ENCODE assay signal across 25 cellular contexts in the genomic region with DNA sequence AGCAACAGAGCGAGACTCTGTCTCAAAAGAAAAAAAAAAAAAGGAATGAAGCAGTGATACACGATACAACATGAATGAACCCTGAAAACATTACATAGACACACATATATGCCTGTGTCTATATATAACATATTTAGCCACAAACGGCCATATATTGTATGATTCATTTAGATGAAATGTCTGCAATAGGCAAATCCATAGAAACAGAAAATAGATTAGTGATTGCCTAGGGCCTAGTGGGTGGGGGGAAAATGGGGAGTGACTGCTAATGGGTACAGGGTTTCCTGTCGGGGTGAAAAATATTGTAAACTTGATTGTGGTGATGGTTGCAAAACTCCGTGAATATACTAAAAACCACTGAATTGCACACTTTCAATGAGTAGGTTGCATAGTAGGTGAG. TPM values are rescaled to one million over a fixed set of nuclear protein-coding genes. Genes with fewer than 3 reads are reported as not detected.
DNase-seq lines count a peak whose midpoint lies in the region; ATAC-seq and TF ChIP-seq lines count a peak whose summit lies in the region.
"Had no signal": no experiment of that assay in that cellular context is flagged by ENCODE, and none has a peak within 500 bp of the region (broad histone marks: within the 10 kb centered on the region; RNA-seq: fewer than 3 reads in every experiment).

No MANE protein-coding gene starts in this region.

- H3F3A ChIP-seq in SK-N-SH (replicated peaks; ENCODE audit: insufficient read depth): no peaks in the 10 kb centered on the region

- no peak for DNase-seq in activated T-cell treated with anti-CD3 and anti-CD28 coated beads, Interleukin-2, amount 50 U/mL, for 4 hours
- no peak for DNase-seq in activated T-cell treated with anti-CD3 and anti-CD28 coated beads, Interleukin-2, amount 50 U/mL, for 1 hour
- peak; percentile 87 for DNase-seq in ELR (ENCODE audit: low read depth)
- DNase-seq in NB4 (ENCODE audit: low read depth): peak; percentile 84
- peak; percentile 32 for DNase-seq in astrocyte of the spinal cord (ENCODE audit: low read depth, low spot score)
- DNase-seq in midbrain (lab: John Stamatoyannopoulos, UW): no peak
- DNase-seq in SK-N-SH: no peak
- DNase-seq: activated CD4-positive, alpha-beta T cell treated with anti-CD3 and anti-CD28 coated beads, Interleukin-2, amount 50 U/mL, for 1 hour; activated naive CD4-positive, alpha-beta T cell treated with anti-CD3 and anti-CD28 coated beads, Interleukin-2, amount 10 ng/mL, durations not matched to agents 7 days and 5 days; Calu3; erythroblast; foreskin fibroblast; immature natural killer cell; mucosa of descending colon; NCI-H1417 treated with DMSO at 0.1 percent for 48 hours; NCI-H510A; stimulated activated naive B cell treated with anti-CD40 and anti-IgM and Interleukin-4, amounts not matched to agents 10 μg/mL and 1 μg/mL and 100 μg/mL, for 72 hours; thyroid gland had no signal

- CTCF ChIA-PET in SK-N-SH (lab: Yijun Ruan, JAX): no interaction called here

- no peaks in the 10 kb centered on the region for H3K27me3 ChIP-seq in SK-N-SH (ENCODE audit: insufficient read depth)
- H3K27me3 ChIP-seq: hepatocyte, thyroid gland had no signal

- no peaks in the 10 kb centered on the region; a peak in 1 of 4 replicates for H3K4me1 ChIP-seq in SK-N-SH (ENCODE audit: control insufficient read depth in 1 of 2, insufficient read depth in 2 of 2, low read depth in 1 of 2, low read length in 1 of 2)
- H3K4me1 ChIP-seq: HAP-1 had no signal

- H2AFZ ChIP-seq in SK-N-SH (ENCODE audit: low read depth): no peak overlapping the region
- H2AFZ ChIP-seq: hepatocyte had no signal

- no peaks in the 10 kb centered on the region for H3K9me3 Mint-ChIP-seq in activated T-cell treated with anti-CD3 and anti-CD28 coated beads, Interleukin-2, amount 50 U/mL, for 4 hours
- H3K9me3 Mint-ChIP-seq: activated naive CD4-positive, alpha-beta T cell treated with anti-CD3 and anti-CD28 coated beads, Interleukin-2, amount 10 ng/mL, durations not matched to agents 7 days and 5 days; immature natural killer cell; neural crest cell had no signal

- in situ Hi-C loops in astrocyte of the spinal cord (cut with HindIII; ENCODE audit: low sequenced_read_pairs): no loop called here

- H3K9me3 ChIP-seq in SK-N-SH: no peaks in the 10 kb centered on the region
- H3K9me3 ChIP-seq: HAP-1, mucosa of descending colon, thyroid gland had no signal

- POLR2A ChIA-PET in SK-N-SH (lab: Yijun Ruan, JAX): no interaction called here

- H3K9ac ChIP-seq in SK-N-SH: no peak overlapping the region

- no peaks in the 10 kb centered on the region for H3K9me2 ChIP-seq in SK-N-SH

- 74% methylated on average over 5 of the region's 5 CpGs for WGBS in SK-N-SH (ENCODE audit: low lambda C conversion rate)

- TF ChIP-seq RAD21 in SK-N-SH (IDR thresholded peaks at IDR 0.05; ENCODE audit: low read length): no peak

- H3K36me3 ChIP-seq in SK-N-SH (replicated peaks in 1 of 2; ENCODE audit: control insufficient read depth in 1 of 2, insufficient read depth in 2 of 2, low read length in 1 of 2): no peaks in the 10 kb centered on the region
- H3K36me3 ChIP-seq: HAP-1, thyroid gland had no signal

- TF ChIP-seq CTCF in NB4 (IDR thresholded peaks at IDR 0.05; ENCODE audit: low read depth, low read length) (no peak), astrocyte of the spinal cord (IDR thresholded peaks at IDR 0.05; ENCODE audit: low read depth, low read length) (no peak), SK-N-SH (IDR thresholded peaks at IDR 0.05) (no peak)

- no peaks in the 10 kb centered on the region for H3K79me2 ChIP-seq in SK-N-SH (ENCODE audit: insufficient read depth)
- H3K79me2 ChIP-seq: hepatocyte had no signal

- TF ChIP-seq EP300 in SK-N-SH (IDR thresholded peaks at IDR 0.05; ENCODE audit: borderline replicate concordance in 1 of 2, low read depth in 1 of 2, low read length in 1 of 2): no peak

- H3K27ac ChIP-seq in SK-N-SH (ENCODE audit: low read depth in 2 of 2, low read length in 1 of 2): no peak overlapping the region
- H3K27ac ChIP-seq: C4-2B, hepatocyte, HL-60, thyroid gland had no signal

- H3K4me3 ChIP-seq in NB4 (ENCODE audit: low read depth, low read length) (no peak overlapping the region), astrocyte of the spinal cord (ENCODE audit: low read depth, low read length) (no peak overlapping the region), SK-N-SH (ENCODE audit: low read depth in 2 of 2, low read length in 1 of 2) (no peak overlapping the region)
- H3K4me3 ChIP-seq: HAP-1, hepatocyte, mucosa of descending colon, thyroid gland had no signal

- peaks cover 4% of the 10 kb centered on the region for H3K4me1 Mint-ChIP-seq in activated T-cell treated with anti-CD3 and anti-CD28 coated beads, Interleukin-2, amount 50 U/mL, for 4 hours (ENCODE audit: low read depth)
- H3K4me1 Mint-ChIP-seq: neural crest cell had no signal

- ATAC-seq in activated T-cell treated with anti-CD3 and anti-CD28 coated beads, Interleukin-2, amount 50 U/mL, for 4 hours: peak; percentile 53 to 59
- no peak for ATAC-seq in GM21619 (IDR thresholded peaks at IDR 0.05; ENCODE audit: unreplicated experiment)
- ATAC-seq: mucosa of descending colon; Right ventricle myocardium inferior; stimulated activated naive B cell treated with anti-CD40 and anti-IgM and Interleukin-4, amounts not matched to agents 10 μg/mL and 1 μg/mL and 100 μg/mL, for 72 hours had no signal

- peaks cover 4% of the 10 kb centered on the region for H3K27me3 Mint-ChIP-seq in activated T-cell treated with anti-CD3 and anti-CD28 coated beads, Interleukin-2, amount 50 U/mL, for 4 hours (ENCODE audit: low read depth)

- H3K4me2 ChIP-seq in SK-N-SH: no peak overlapping the region
- H3K4me2 ChIP-seq: hepatocyte had no signal

- H4K20me1 ChIP-seq in SK-N-SH (ENCODE audit: insufficient read depth): no peaks in the 10 kb centered on the region

- no peak overlapping the region for H3K4me3 Mint-ChIP-seq in activated T-cell treated with anti-CD3 and anti-CD28 coated beads, Interleukin-2, amount 50 U/mL, for 4 hours
- H3K4me3 Mint-ChIP-seq: activated naive CD4-positive, alpha-beta T cell treated with anti-CD3 and anti-CD28 coated beads, Interleukin-2, amount 10 ng/mL, durations not matched to agents 7 days and 5 days; immature natural killer cell; neural crest cell; stimulated activated naive B cell treated with anti-CD40 and anti-IgM and Interleukin-4, amounts not matched to agents 10 μg/mL and 1 μg/mL and 100 μg/mL, for 72 hours had no signal

- no peak for TF ChIP-seq POLR2A in NB4 (IDR thresholded peaks at IDR 0.05; ENCODE audit: extremely low read depth, insufficient read length)

- no peaks in the 10 kb centered on the region for H3K36me3 Mint-ChIP-seq in activated T-cell treated with anti-CD3 and anti-CD28 coated beads, Interleukin-2, amount 50 U/mL, for 4 hours (ENCODE audit: insufficient read depth)
- H3K36me3 Mint-ChIP-seq: activated naive CD4-positive, alpha-beta T cell treated with anti-CD3 and anti-CD28 coated beads, Interleukin-2, amount 10 ng/mL, durations not matched to agents 7 days and 5 days; immature natural killer cell; stimulated activated naive B cell treated with anti-CD40 and anti-IgM and Interleukin-4, amounts not matched to agents 10 μg/mL and 1 μg/mL and 100 μg/mL, for 72 hours had no signal

TF ChIP-seq in SK-N-SH, 30 proteins besides CTCF, POLR2A, EP300 and RAD21 (continues in another document):
- TF ChIP-seq MAX (IDR thresholded peaks at IDR 0.05; ENCODE audit: low read depth) (no peak), TEAD4 (IDR thresholded peaks at IDR 0.05; ENCODE audit: borderline replicate concordance, insufficient read depth) (no peak), FOSL2 (IDR thresholded peaks at IDR 0.05; ENCODE audit: borderline replicate concordance, low read depth) (no peak), POLR2AphosphoS5 (IDR thresholded peaks at IDR 0.05; ENCODE audit: low read depth, low read length) (no peak), GABPA (IDR thresholded peaks at IDR 0.05; ENCODE audit: low read depth) (no peak), FOXM1 (IDR thresholded peaks at IDR 0.05; ENCODE audit: low read depth) (no peak), EZH2phosphoT487 (IDR thresholded peaks at IDR 0.05; ENCODE audit: borderline replicate concordance, low read depth) (no peak), RFX5 (IDR thresholded peaks at IDR 0.05; ENCODE audit: low read length) (no peak), SIN3A (IDR thresholded peaks at IDR 0.05; ENCODE audit: borderline replicate concordance, low read depth, low read length) (no peak), RCOR1 (IDR thresholded peaks at IDR 0.05; ENCODE audit: low read length) (no peak), RXRA (IDR thresholded peaks at IDR 0.05; ENCODE audit: borderline replicate concordance, low read depth) (no peak), FOXJ3 (CRISPR knock-in tag; IDR thresholded peaks at IDR 0.05) (no peak)

RNA-seq across cellular contexts. Expression of gene H6PD, which starts 6.0 kb away (rescaled TPM):
- total RNA-seq in activated T-cell treated with anti-CD3 and anti-CD28 coated beads, Interleukin-2, amount 50 U/mL, for 4 hours: 1 to 10 TPM; 4.7 to 6.1 (median 5.0) TPM
- polyA plus RNA-seq in SK-N-SH (2012; rRNA removed): 16.2 and 19.1 TPM in 2 replicates
- 10.0 and 13.9 TPM in 2 replicates for polyA plus RNA-seq in SK-N-SH (2012; cell fraction: cytosol; rRNA removed)
- 23.2 and 26.0 TPM in 2 replicates for polyA plus RNA-seq in SK-N-SH (2012; cell fraction: nucleus; rRNA removed)

Comparison
In these comparisons a context has a peak if more than half of its experiments do, and no peak if none do; other contexts are left out.
1. DNase-seq: peak in ELR (single experiment), NB4 (single experiment) and astrocyte of the spinal cord (single experiment); none in activated T-cell treated with anti-CD3 and anti-CD28 coated beads, Interleukin-2, amount 50 U/mL, for 4 hours (single experiment), activated T-cell treated with anti-CD3 and anti-CD28 coated beads, Interleukin-2, amount 50 U/mL, for 1 hour (single experiment), midbrain (single experiment) and SK-N-SH (single experiment).